8 cellular contexts compared by ENCODE assay signal in genomic region chr6:137767931-137768690, GRCh38.
DNase-seq lines count a peak whose midpoint lies in the region; ATAC-seq and TF ChIP-seq lines count a peak whose summit lies in the region.

No MANE protein-coding gene starts in this region.

- ATAC-seq in DND-41 (ENCODE audit: insufficient read depth, low read depth) (peak; percentile 87), GM21390 (IDR thresholded peaks at IDR 0.05; ENCODE audit: unreplicated experiment) (peak; percentile 76), IMR-90 (ENCODE audit: low read depth) (no peak)

- H3K18ac ChIP-seq in IMR-90 (ENCODE audit: low read depth, low read length) = peak overlapping the region; percentile 60; the same call in 1 of the 2 replicates

- H3K4me2 ChIP-seq in DND-41 (ENCODE audit: insufficient read depth, low read length) (peak overlapping the region; percentile 54), IMR-90 (ENCODE audit: low read depth, low read length) (no peak overlapping the region)

- no peaks in the 10 kb centered on the region for H3K27me3 ChIP-seq in DND-41 (ENCODE audit: insufficient read depth, low read length, poor library complexity)
- no peaks in the 10 kb centered on the region for H3K27me3 ChIP-seq in IMR-90 (ENCODE audit: control insufficient read depth, insufficient read depth, low read length)
- no peaks in the 10 kb centered on the region for H3K27me3 ChIP-seq in tibial nerve

- H2AK5ac ChIP-seq in IMR-90 (ENCODE audit: low read depth, low read length) = no peak overlapping the region

- TF ChIP-seq EP300 in tibial nerve (IDR thresholded peaks at IDR 0.05) = no peak

- H3K9me3 ChIP-seq in DND-41 (ENCODE audit: insufficient read depth, low read length, severe bottlenecking) (no peaks in the 10 kb centered on the region), IMR-90 (ENCODE audit: control insufficient read depth, insufficient read depth, low read length) (no peaks in the 10 kb centered on the region), tibial nerve (peaks cover 0 to 10% (median 0%) of the 10 kb centered on the region in 4 donors)

- H2AFZ ChIP-seq in DND-41 (ENCODE audit: low read depth, low read length) (peak overlapping the region; percentile 73), IMR-90 (replicated peaks; ENCODE audit: low read length, poor library complexity) (no peak overlapping the region)

- no peak overlapping the region for H3K4ac ChIP-seq in IMR-90 (ENCODE audit: low read depth, low read length)

- no peaks in the 10 kb centered on the region for H3K9me1 ChIP-seq in IMR-90 (ENCODE audit: insufficient read depth, low read length)

- H3K27ac ChIP-seq in DND-41 (ENCODE audit: low read length) (peak overlapping the region; percentile 89), IMR-90 (ENCODE audit: insufficient read depth, low read length) (no peak overlapping the region), tibial nerve (peak overlapping the region in 1 of 4 donors; percentile 0), RWPE1 (no peak overlapping the region)

- in situ Hi-C loops in IMR-90 (cut with MboI; ENCODE audit: low sequenced_read_pairs) = no loop called here

- no peak overlapping the region for H3K23ac ChIP-seq in IMR-90 (ENCODE audit: low read depth, low read length)

- no peak overlapping the region; the same call in 1 of the 2 replicates for H2BK20ac ChIP-seq in IMR-90 (ENCODE audit: low read depth, low read length)

- no peak overlapping the region; the same call in 1 of the 2 replicates for H4K5ac ChIP-seq in IMR-90 (ENCODE audit: low read depth, low read length)

- peak overlapping the region; percentile 45 for H3K9ac ChIP-seq in DND-41 (ENCODE audit: low read depth, low read length)
- no peak overlapping the region for H3K9ac ChIP-seq in IMR-90 (ENCODE audit: low read depth, low read length)

- H2BK5ac ChIP-seq in IMR-90 (ENCODE audit: low read depth, low read length, poor library complexity, severe bottlenecking) = peak overlapping the region; percentile 69

- TF ChIP-seq CTCF in DND-41 (IDR thresholded peaks at IDR 0.05; ENCODE audit: borderline replicate concordance, extremely low read depth, low read length, poor library complexity, severe bottlenecking) (no peak), IMR-90 (conservative IDR thresholded peaks at IDR 0.05; ENCODE audit: low read depth, low read length) (no peak), cardiac fibroblast (IDR thresholded peaks at IDR 0.05; ENCODE audit: low read depth, low read length) (no peak), tibial nerve (IDR thresholded peaks at IDR 0.05) (no peak), RWPE1 (conservative IDR thresholded peaks at IDR 0.05; ENCODE audit: low read depth) (no peak)

- no peaks in the 10 kb centered on the region for H3K79me2 ChIP-seq in DND-41 (ENCODE audit: insufficient read depth, low read length)

- H2BK15ac ChIP-seq in IMR-90 (ENCODE audit: low read depth, low read length) = no peak overlapping the region

- no peak overlapping the region for H3K56ac ChIP-seq in IMR-90 (ENCODE audit: extremely low read depth, insufficient read depth, low read length)

- DNase-seq in DND-41 = peak; percentile 37
- peak; percentile 64 for DNase-seq in IMR-90
- DNase-seq in cardiac fibroblast (ENCODE audit: low read depth in 2 of 2) = peak; percentile 54 to 76
- DNase-seq in UCSD-AML1 (lab: John Stamatoyannopoulos, UW; ENCODE audit: unreplicated experiment) = no peak
- no peak for DNase-seq in tibial nerve (ENCODE audit: low spot score in 2 of 2)
- no peak for DNase-seq in RWPE1 (ENCODE audit: low spot score)
- DNase-seq in DMS53 treated with DMSO at 0.1 percent for 48 hours (lab: John Stamatoyannopoulos, UW; ENCODE audit: unreplicated experiment) = no peak

- no peak overlapping the region for H4K8ac ChIP-seq in IMR-90 (ENCODE audit: low read depth in 2 of 2, low read length in 2 of 2)

- H2AK9ac ChIP-seq in IMR-90 (replicated peaks; ENCODE audit: low read depth, low read length, poor library complexity) = no peak overlapping the region

- H3K79me1 ChIP-seq in IMR-90 (ENCODE audit: low read depth in 1 of 2, low read length in 2 of 2) = no peaks in the 10 kb centered on the region

- no TSS peak for BruUV-seq in IMR-90 (replicated peaks; lab: Mats Ljungman, UMichigan)

- no peak overlapping the region for H3K14ac ChIP-seq in IMR-90 (replicated peaks; ENCODE audit: low read depth, low read length)

- TF ChIP-seq POLR2A in IMR-90 (IDR thresholded peaks at IDR 0.05; ENCODE audit: low read depth, low read length) (no peak), tibial nerve (IDR thresholded peaks at IDR 0.05) (no peak)

- POLR2A ChIA-PET in IMR-90 (lab: Charles Lee; ENCODE audit: unreplicated experiment) = no interaction called here
- POLR2A ChIA-PET in RWPE1 (lab: Yijun Ruan, JAX; ENCODE audit: low non-redundant PET) = no interaction called here

- CTCF ChIA-PET in IMR-90 (lab: Yijun Ruan, JAX) (no interaction called here), RWPE1 (lab: Yijun Ruan, JAX) (no interaction called here)

- TF ChIP-seq RAD21 in IMR-90 (IDR thresholded peaks at IDR 0.05; ENCODE audit: low read length) = no peak

- no peaks in the 10 kb centered on the region for H4K20me1 ChIP-seq in DND-41 (ENCODE audit: insufficient read depth, low read length)
- no peaks in the 10 kb centered on the region for H4K20me1 ChIP-seq in IMR-90 (ENCODE audit: insufficient read depth, low read length)

- no peak overlapping the region for H2BK120ac ChIP-seq in IMR-90 (ENCODE audit: low read depth, low read length)

- H3K4me3 ChIP-seq in DND-41 (ENCODE audit: low read depth in 1 of 2, low read length in 2 of 2) = peak overlapping the region in 1 of 2 experiments; percentile 24; a peak in 2 of 4 replicates
- H3K4me3 ChIP-seq in IMR-90 (ENCODE audit: insufficient read depth, low read depth, low read length) = no peak overlapping the region
- no peak overlapping the region for H3K4me3 ChIP-seq in cardiac fibroblast (replicated peaks in 1 of 2; ENCODE audit: low read depth in 2 of 2, low read length in 2 of 2)
- no peak overlapping the region for H3K4me3 ChIP-seq in tibial nerve

- H3K4me1 ChIP-seq in DND-41 (ENCODE audit: insufficient read depth, low read length) = peaks cover 29% of the 10 kb centered on the region
- peaks cover 11% of the 10 kb centered on the region; the same call in 1 of the 2 replicates for H3K4me1 ChIP-seq in IMR-90 (ENCODE audit: control insufficient read depth, insufficient read depth, low read length)
- no peaks in the 10 kb centered on the region for H3K4me1 ChIP-seq in tibial nerve

- intact Hi-C loops in IMR-90 (cut with micrococcal nuclease) = loop anchor here (5.0 kb wide), 1 partner anchor 36 kb away; no protein-coding TSS in a partner anchor

- WGBS in IMR-90 (ENCODE audit: extremely low coverage in 2 of 2, insufficient read length in 1 of 2), 2 experiments = no CpG with 5 or more reads among the region's 5 CpGs
- 49 to 64% methylated on average over 5 of the region's 5 CpGs for WGBS in tibial nerve, 2 donors

- no peak overlapping the region for H4K91ac ChIP-seq in IMR-90 (ENCODE audit: insufficient read depth, low read depth, low read length)

- dilution Hi-C loops in IMR-90 (cut with HindIII; ENCODE audit: low sequenced_read_pairs, unreplicated experiment) = no loop called here

- H3K36me3 ChIP-seq in DND-41 (ENCODE audit: insufficient read depth, low read length) = no peaks in the 10 kb centered on the region
- no peaks in the 10 kb centered on the region for H3K36me3 ChIP-seq in IMR-90 (ENCODE audit: control insufficient read depth, insufficient read depth, low read length)
- no peaks in the 10 kb centered on the region for H3K36me3 ChIP-seq in tibial nerve

TF ChIP-seq in IMR-90, 13 proteins besides CTCF, POLR2A, EP300 and RAD21:
- TF ChIP-seq USF2 (IDR thresholded peaks at IDR 0.05; ENCODE audit: low read depth, low read length) (no peak), CEBPB (IDR thresholded peaks at IDR 0.05; ENCODE audit: low read depth, low read length) (peak; percentile 1; the same call in 1 of the 2 replicates), FOS (IDR thresholded peaks at IDR 0.05; ENCODE audit: low read depth, low read length) (no peak), SMC3 (IDR thresholded peaks at IDR 0.05; ENCODE audit: low read depth, low read length) (no peak), MXI1 (IDR thresholded peaks at IDR 0.05; ENCODE audit: borderline replicate concordance, low read depth, low read length) (no peak)

Comparison
In these comparisons a context has a peak if more than half of its experiments do, and no peak if none do; other contexts are left out.
1. DNase-seq: peak in DND-41 (single experiment), IMR-90 (single experiment) and cardiac fibroblast (2 of 2); none in UCSD-AML1 (single experiment), tibial nerve (0 of 2), RWPE1 (single experiment) and DMS53 treated with DMSO at 0.1 percent for 48 hours (single experiment).